Comparison of ENCODE assay signal across 1 cellular context in the genomic region with DNA sequence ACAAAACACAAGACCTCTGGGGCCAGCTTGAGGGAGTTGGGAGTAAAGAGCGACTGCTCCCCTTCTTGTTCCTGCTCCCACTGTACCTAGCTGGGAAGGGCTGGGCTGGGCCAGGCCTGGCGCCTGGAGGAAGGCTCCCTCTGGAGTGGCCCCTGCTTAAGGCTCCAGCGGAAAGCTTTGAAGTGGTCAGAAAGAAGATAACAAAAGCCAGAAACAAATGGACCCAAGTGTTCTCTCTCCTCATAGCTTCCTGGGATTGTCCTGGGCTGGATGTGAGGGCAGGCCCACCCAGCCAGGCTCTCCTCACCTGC.
TF ChIP-seq lines count a peak whose summit lies in the region.

No MANE protein-coding gene starts in this region.

TF ChIP-seq in endothelial cell of umbilical vein, 7 proteins besides CTCF, POLR2A, EP300 and RAD21:
- TF ChIP-seq, protein P1, sequence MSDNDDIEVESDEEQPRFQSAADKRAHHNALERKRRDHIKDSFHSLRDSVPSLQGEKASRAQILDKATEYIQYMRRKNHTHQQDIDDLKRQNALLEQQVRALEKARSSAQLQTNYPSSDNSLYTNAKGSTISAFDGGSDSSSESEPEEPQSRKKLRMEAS (IDR thresholded peaks at IDR 0.05; ENCODE audit: insufficient read depth, insufficient read length): no peak
- TF ChIP-seq FOS (IDR thresholded peaks at IDR 0.05; ENCODE audit: borderline replicate concordance, insufficient read depth, low read length) (no peak), GATA2 (IDR thresholded peaks at IDR 0.05; ENCODE audit: insufficient read depth, insufficient read length, low read depth, low read length) (no peak), MYC (IDR thresholded peaks at IDR 0.05; ENCODE audit: low read depth, low read length) (no peak), POLR2AphosphoS5 (IDR thresholded peaks at IDR 0.05; ENCODE audit: insufficient read depth, low read depth, low read length) (no peak), JUN (IDR thresholded peaks at IDR 0.05; ENCODE audit: borderline replicate concordance, insufficient read depth, insufficient read length, low read depth) (no peak), EZH2 (IDR thresholded peaks at IDR 0.05; ENCODE audit: borderline replicate concordance, low read depth, low read length, severe bottlenecking) (no peak)
TF ChIP-seq in endothelial cell of umbilical vein: peak in this region for 0.
